In the genomic region with DNA sequence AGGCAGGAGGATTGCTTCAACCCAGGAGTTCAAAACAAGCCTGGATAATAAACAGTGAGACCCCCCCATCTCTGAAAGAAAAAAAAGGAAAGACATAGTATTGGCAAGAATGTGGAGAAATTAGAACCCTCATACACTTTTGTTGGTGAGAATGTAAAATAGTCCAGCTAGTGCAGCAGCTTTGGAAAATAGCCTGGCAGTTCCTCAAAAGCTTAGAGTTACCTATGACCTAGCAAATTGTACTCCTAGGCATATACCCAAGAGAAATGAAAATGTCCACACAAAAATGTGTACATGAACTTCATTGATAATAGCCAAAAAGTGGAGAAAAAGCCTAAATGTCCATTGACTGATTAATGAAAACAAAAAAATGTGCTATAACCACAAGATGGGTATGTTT, we compare ENCODE assay signal across 25 cellular contexts.
"Had no signal": no experiment of that assay in that cellular context is flagged by ENCODE, and none has a peak within 500 bp of the region (broad histone marks: within the 10 kb centered on the region; RNA-seq: fewer than 3 reads in every experiment).

No MANE protein-coding gene starts in this region.

- H3K4me1 ChIP-seq: gastrocnemius medialis, lower lobe of right lung, parathyroid adenoma, suprapubic skin, vagina had no signal

- H3K27me3 ChIP-seq: dorsolateral prefrontal cortex, gastrocnemius medialis, neutrophil, suprapubic skin, vagina had no signal

- H3K9me3 Mint-ChIP-seq: naive thymus-derived CD8-positive, alpha-beta T cell; stimulated activated naive CD8-positive, alpha-beta T cell treated with anti-CD3 and anti-CD28 coated beads, Interleukin-15, amount 100 ng/mL, for 72 hours had no signal

- H3K27me3 Mint-ChIP-seq: naive thymus-derived CD8-positive, alpha-beta T cell; progenitor cell of endocrine pancreas; stimulated activated naive CD8-positive, alpha-beta T cell treated with anti-CD3 and anti-CD28 coated beads, Interleukin-15, amount 100 ng/mL, for 72 hours had no signal

- H3K4me3 Mint-ChIP-seq: naive thymus-derived CD8-positive, alpha-beta T cell; stimulated activated naive CD8-positive, alpha-beta T cell treated with anti-CD3 and anti-CD28 coated beads, Interleukin-15, amount 100 ng/mL, for 72 hours had no signal

- H3K4me1 Mint-ChIP-seq: stimulated activated naive CD8-positive, alpha-beta T cell treated with anti-CD3 and anti-CD28 coated beads, Interleukin-15, amount 100 ng/mL, for 72 hours had no signal

- H2AFZ ChIP-seq: parathyroid adenoma had no signal

- DNase-seq: dorsolateral prefrontal cortex; effector CD4-positive, alpha-beta T cell; foreskin fibroblast; gastrocnemius medialis; head of caudate nucleus; left ventricle myocardium superior; lower lobe of right lung; naive thymus-derived CD8-positive, alpha-beta T cell; stimulated activated CD4-positive, alpha-beta T cell treated with anti-CD3 and anti-CD28 coated beads, Interleukin-12 subunit alpha, Interleukin-12 subunit beta, amount 100 ng/mL, for 4 hours; stimulated activated CD4-positive, alpha-beta T cell treated with anti-CD3 and anti-CD28 coated beads, Interleukin-1b, Interleukin-23, amount 100 ng/mL, for 48 hours; stimulated activated CD4-positive, alpha-beta T cell treated with anti-CD3 and anti-CD28 coated beads, Interleukin-4, amount 100 ng/mL, for 1 hour; stimulated activated CD8-positive, alpha-beta memory T cell treated with anti-CD3 and anti-CD28 coated beads, Interleukin-4, amount 100 ng/mL, for 48 hours; stimulated activated naive CD4-positive, alpha-beta T cell; stimulated activated naive CD8-positive, alpha-beta T cell treated with anti-CD3 and anti-CD28 coated beads, Interleukin-15, amount 100 ng/mL, for 72 hours; trophoblast cell had no signal

- H3K4me2 ChIP-seq: smooth muscle cell had no signal

- H3K9ac ChIP-seq: parathyroid adenoma had no signal

- ATAC-seq: esophagus mucosa; gastrocnemius medialis; left ventricle myocardium superior; lower lobe of right lung; naive thymus-derived CD8-positive, alpha-beta T cell; sciatic nerve; stimulated activated naive CD8-positive, alpha-beta T cell treated with anti-CD3 and anti-CD28 coated beads, Interleukin-15, amount 100 ng/mL, for 72 hours had no signal

- H3K9me3 ChIP-seq: gastrocnemius medialis, lower lobe of right lung, neutrophil, suprapubic skin, vagina had no signal

- FAIRE-seq: keratinocyte had no signal

- H3K27ac ChIP-seq: dorsolateral prefrontal cortex, epithelial cell of prostate, gastrocnemius medialis, lower lobe of right lung, neutrophil, parathyroid adenoma, suprapubic skin, vagina had no signal

- H3K27ac Mint-ChIP-seq: naive thymus-derived CD8-positive, alpha-beta T cell; progenitor cell of endocrine pancreas; stimulated activated naive CD8-positive, alpha-beta T cell treated with anti-CD3 and anti-CD28 coated beads, Interleukin-15, amount 100 ng/mL, for 72 hours had no signal

- H3K79me2 ChIP-seq: parathyroid adenoma had no signal

- H3K4me3 ChIP-seq: dorsolateral prefrontal cortex, gastrocnemius medialis, lower lobe of right lung, smooth muscle cell, suprapubic skin, vagina had no signal
